ENCODE assay signal across 10 cellular contexts in genomic region chr20:41149679-41150131, GRCh38. TPM values are rescaled to one million over a fixed set of nuclear protein-coding genes. Genes with fewer than 3 reads are reported as not detected.
A peak's percentile ranks its signal among the peaks of the same experiment; 100 is the strongest.
DNase-seq lines count a peak whose midpoint lies in the region; ATAC-seq and TF ChIP-seq lines count a peak whose summit lies in the region.
"Had no signal": no experiment of that assay in that cellular context is flagged by ENCODE, and none has a peak within 500 bp of the region (broad histone marks: within the 10 kb centered on the region; RNA-seq: fewer than 3 reads in every experiment).

No MANE protein-coding gene starts in this region.

- POLR2A ChIA-PET in naive thymus-derived CD4-positive, alpha-beta T cell (lab: Charles Lee): interaction anchor here (1.0 to 30.3 kb wide), 3 partner anchors 8 to 10 kb away, joined by 3 to 604 read pairs (median 9); partner anchors contain the start of gene PLCG1

- peak overlapping the region; percentile 30 to 97 (median 70) for H3K4me3 Mint-ChIP-seq in naive thymus-derived CD4-positive, alpha-beta T cell

- H3K36me3 ChIP-seq in naive thymus-derived CD4-positive, alpha-beta T cell (ENCODE audit: control insufficient read depth in 2 of 3, insufficient read depth in 3 of 3, low read length in 3 of 3): no peaks in the 10 kb centered on the region
- H3K36me3 ChIP-seq in uterus: no peaks in the 10 kb centered on the region

- intact Hi-C loops in naive thymus-derived CD4-positive, alpha-beta T cell (cut with micrococcal nuclease): loop anchor here (1.0 to 10.0 kb wide), 3 partner anchors 8 to 285 kb away; no protein-coding TSS in a partner anchor
- intact Hi-C loops in uterus (cut with DNase I; ENCODE audit: low total_unique reads): no loop called here

- H3K9me3 Mint-ChIP-seq in naive thymus-derived CD4-positive, alpha-beta T cell: no peaks in the 10 kb centered on the region

- peaks cover 1 to 55% (median 17%) of the 10 kb centered on the region in 5 donors for H3K36me3 Mint-ChIP-seq in naive thymus-derived CD4-positive, alpha-beta T cell

- H3K9me3 ChIP-seq in naive thymus-derived CD4-positive, alpha-beta T cell (ENCODE audit: control insufficient read depth in 2 of 3, low read length in 3 of 3): no peaks in the 10 kb centered on the region
- no peaks in the 10 kb centered on the region for H3K9me3 ChIP-seq in uterus

- peaks cover 96 to 100% of the 10 kb centered on the region in 2 donors for H3K4me1 ChIP-seq in naive thymus-derived CD4-positive, alpha-beta T cell (ENCODE audit: control insufficient read depth in 2 of 2, insufficient read depth in 2 of 2, low read length in 2 of 2)
- H3K4me1 ChIP-seq in uterus: peaks cover 0 to 27% of the 10 kb centered on the region in 2 donors

- no peak for ATAC-seq in naive thymus-derived CD4-positive, alpha-beta T cell
- ATAC-seq in HG03342 (IDR thresholded peaks at IDR 0.05; ENCODE audit: unreplicated experiment): no peak

- H3K4me3 ChIP-seq in NB4 (ENCODE audit: low read depth, low read length): no peak overlapping the region
- H3K4me3 ChIP-seq in naive thymus-derived CD4-positive, alpha-beta T cell (ENCODE audit: low read length): no peak overlapping the region
- H3K4me3 ChIP-seq in uterus: no peak overlapping the region

- peak overlapping the region; percentile 77 to 100 (median 94) for H3K27ac Mint-ChIP-seq in naive thymus-derived CD4-positive, alpha-beta T cell

- H3K27me3 Mint-ChIP-seq in naive thymus-derived CD4-positive, alpha-beta T cell: no peaks in the 10 kb centered on the region

- peak; percentile 42 for DNase-seq in GM04504 (ENCODE audit: low read depth)
- DNase-seq in NB4 (ENCODE audit: low read depth): peak; percentile 34
- DNase-seq in dermis blood vessel endothelial cell: peak; percentile 61
- DNase-seq in naive thymus-derived CD4-positive, alpha-beta T cell: no peak
- no peak for DNase-seq in caudate nucleus (lab: John Stamatoyannopoulos, UW)
- DNase-seq in NOMO-1 treated with DMSO at 0.1 percent for 48 hours (lab: John Stamatoyannopoulos, UW; ENCODE audit: unreplicated experiment): no peak
- DNase-seq in uterus: no peak
- DNase-seq: head of caudate nucleus; stimulated activated naive CD4-positive, alpha-beta T cell treated with Interleukin-2 at 50 U/mL for 16 hours had no signal

- H3K4me1 Mint-ChIP-seq in naive thymus-derived CD4-positive, alpha-beta T cell: peaks cover 80 to 100% (median 94%) of the 10 kb centered on the region in 7 donors

- no peak for TF ChIP-seq POLR2A in NB4 (IDR thresholded peaks at IDR 0.05; ENCODE audit: extremely low read depth, insufficient read length)
- no peak for TF ChIP-seq POLR2A in uterus (IDR thresholded peaks at IDR 0.05)

- H3K27ac ChIP-seq in naive thymus-derived CD4-positive, alpha-beta T cell (ENCODE audit: low read depth, low read length): peak overlapping the region; percentile 91
- H3K27ac ChIP-seq in caudate nucleus (ENCODE audit: low read depth, low read length) (no peak overlapping the region), uterus (peak overlapping the region in 1 of 2 donors; percentile 70)

- H3K27me3 ChIP-seq in naive thymus-derived CD4-positive, alpha-beta T cell (ENCODE audit: control insufficient read depth in 2 of 2, insufficient read depth in 2 of 2, low read length in 2 of 2): no peaks in the 10 kb centered on the region
- H3K27me3 ChIP-seq in uterus: no peaks in the 10 kb centered on the region

- no peak for TF ChIP-seq CTCF in NB4 (IDR thresholded peaks at IDR 0.05; ENCODE audit: low read depth, low read length)
- no peak for TF ChIP-seq CTCF in uterus (IDR thresholded peaks at IDR 0.05)

- CTCF ChIA-PET in naive thymus-derived CD4-positive, alpha-beta T cell (lab: Charles Lee): interaction anchor here (0.6 to 13.2 kb wide), 4 partner anchors 10 to 262 kb away, joined by 3 to 236 read pairs (median 5); partner anchors contain the start of gene PLCG1

RNA-seq across cellular contexts. Expression of gene PLCG1, which starts 12.4 kb away (rescaled TPM):
- total RNA-seq in dermis blood vessel endothelial cell (188 TPM in 2 replicates), uterus (100 to 1,000 TPM in 3 of 4 donors, 10 to 100 TPM in 1; 38.8 to 180 (median 138) TPM)
- total RNA-seq in naive thymus-derived CD4-positive, alpha-beta T cell: 100 to 1,000 TPM; 343 to 559 (median 418) TPM
- polyA plus RNA-seq in naive thymus-derived CD4-positive, alpha-beta T cell: 100 to 1,000 TPM in 1 of 2 donors, 10 to 100 TPM in 1; 36.9 to 105 TPM

Comparison
In these comparisons a context has a peak if more than half of its experiments do, and no peak if none do; other contexts are left out.
1. DNase-seq: peak in GM04504 (single experiment), NB4 (single experiment) and dermis blood vessel endothelial cell (single experiment); none in naive thymus-derived CD4-positive, alpha-beta T cell (0 of 9), caudate nucleus (0 of 61), NOMO-1 treated with DMSO at 0.1 percent for 48 hours (single experiment) and uterus (0 of 2).